10 cellular contexts compared by ENCODE assay signal in the genomic region with DNA sequence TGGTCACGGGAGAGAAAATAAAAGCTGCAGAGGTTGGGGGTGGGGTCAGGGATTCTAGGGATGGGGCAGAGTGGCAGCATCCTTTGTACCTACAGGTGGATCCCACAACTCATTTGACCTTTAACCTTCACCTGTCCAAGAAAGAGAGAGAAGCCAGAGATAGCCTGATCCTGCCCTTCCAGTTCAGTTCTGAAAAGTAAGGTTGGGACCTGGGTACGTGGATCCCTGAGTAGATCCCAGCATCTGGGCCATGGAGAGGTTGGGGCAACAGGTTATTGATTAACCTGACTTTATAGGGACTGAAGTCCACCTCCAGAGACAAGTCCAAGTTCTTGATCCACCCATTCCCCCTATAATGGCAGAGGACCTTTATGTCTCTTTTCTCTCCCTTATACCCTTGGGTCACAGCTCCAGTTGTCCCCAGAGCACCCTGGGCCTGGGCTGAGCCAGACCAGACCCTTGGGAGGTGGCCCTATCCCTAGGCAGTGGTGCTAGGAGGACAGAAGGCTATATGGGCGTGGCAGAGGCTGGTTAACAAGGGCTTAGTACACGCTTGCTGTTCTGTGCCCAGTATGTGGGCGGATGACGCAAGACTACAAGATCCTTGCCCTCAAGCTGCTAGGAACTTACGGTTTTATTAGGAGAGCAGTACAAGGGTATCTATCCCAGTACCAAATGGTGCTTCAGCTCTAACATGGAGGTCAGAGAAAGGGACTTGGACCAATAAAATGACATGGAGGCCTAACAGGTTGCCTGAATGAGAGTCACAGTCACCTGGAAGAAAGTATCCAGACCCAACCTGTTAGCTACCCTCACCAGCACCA. TPM values are rescaled to one million over a fixed set of nuclear protein-coding genes. Genes with fewer than 3 reads are reported as not detected.
DNase-seq lines count a peak whose midpoint lies in the region; ATAC-seq and TF ChIP-seq lines count a peak whose summit lies in the region.
"Had no signal": no experiment of that assay in that cellular context is flagged by ENCODE, and none has a peak within 500 bp of the region (broad histone marks: within the 10 kb centered on the region; RNA-seq: fewer than 3 reads in every experiment).

No MANE protein-coding gene starts in this region.

- peak overlapping the region; percentile 72 to 85 for H3K27ac ChIP-seq in liver (ENCODE audit: low read depth in 1 of 2, low read length in 2 of 2)
- H3K27ac ChIP-seq: heart right ventricle had no signal

- TF ChIP-seq CTCF in liver (IDR thresholded peaks at IDR 0.05; ENCODE audit: low read depth, low read length, missing input control), result no peak

- H3K9me3 ChIP-seq in liver (ENCODE audit: control insufficient read depth in 4 of 4, low read length in 3 of 4), result no peaks in the 10 kb centered on the region
- H3K9me3 ChIP-seq: heart right ventricle had no signal

- TF ChIP-seq RAD21 in liver (IDR thresholded peaks at IDR 0.05), result peak in 1 of 2 donors; percentile 11

- peaks cover 13 to 53% (median 32%) of the 10 kb centered on the region in 4 donors for H3K4me1 ChIP-seq in liver (ENCODE audit: control insufficient read depth in 4 of 4, insufficient read depth in 4 of 4, low read length in 3 of 4)

- no peak for ATAC-seq in GM18909 (IDR thresholded peaks at IDR 0.05; ENCODE audit: poor library complexity, unreplicated experiment)
- no peak for ATAC-seq in HG03520 (IDR thresholded peaks at IDR 0.05; ENCODE audit: unreplicated experiment)

- H3K27me3 ChIP-seq in liver (ENCODE audit: control insufficient read depth in 4 of 4, insufficient read depth in 4 of 4, low read length in 3 of 4), result no peaks in the 10 kb centered on the region

- H3K9ac ChIP-seq in liver (ENCODE audit: low read depth in 1 of 2, low read length in 2 of 2), result peak overlapping the region in 1 of 2 donors; percentile 55

- peaks cover 0 to 15% (median 8%) of the 10 kb centered on the region in 4 donors for H3K36me3 ChIP-seq in liver (ENCODE audit: control insufficient read depth in 4 of 4, insufficient read depth in 3 of 4, low read depth in 1 of 4, low read length in 3 of 4)

- peak overlapping the region; percentile 15 to 63 (median 34) for H3K4me3 ChIP-seq in liver (ENCODE audit: low read depth in 1 of 3, low read length in 3 of 3)
- H3K4me3 ChIP-seq: heart right ventricle had no signal

- WGBS in liver, result 29% methylated on average over 7 of the region's 7 CpGs

- DNase-seq in CD1c-positive myeloid dendritic cell (ENCODE audit: extremely low spot score), result peak; percentile 83
- peak; percentile 80 for DNase-seq in HuH-7 (ENCODE audit: low spot score)
- peak; percentile 65 for DNase-seq in amniotic epithelial cell (ENCODE audit: low read depth)
- DNase-seq in NCI-H187 treated with DMSO at 0.1 percent for 48 hours (lab: John Stamatoyannopoulos, UW), result no peak
- DNase-seq in hypothalamus (lab: John Stamatoyannopoulos, UW), result no peak
- DNase-seq: heart right ventricle, NCI-H1436 had no signal

TF ChIP-seq in liver, 16 proteins besides CTCF, POLR2A, EP300 and RAD21:
- TF ChIP-seq HNF4G (IDR thresholded peaks at IDR 0.05), result peak; percentile 67
- TF ChIP-seq RXRA (IDR thresholded peaks at IDR 0.05), result peak; percentile 65 to 76
- TF ChIP-seq, protein P1, sequence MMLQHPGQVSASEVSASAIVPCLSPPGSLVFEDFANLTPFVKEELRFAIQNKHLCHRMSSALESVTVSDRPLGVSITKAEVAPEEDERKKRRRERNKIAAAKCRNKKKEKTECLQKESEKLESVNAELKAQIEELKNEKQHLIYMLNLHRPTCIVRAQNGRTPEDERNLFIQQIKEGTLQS (IDR thresholded peaks at IDR 0.05), result peak; percentile 86
- peak; percentile 92 for TF ChIP-seq HNF4A (conservative IDR thresholded peaks at IDR 0.05)
- peak; percentile 33 for TF ChIP-seq TAF1 (conservative IDR thresholded peaks at IDR 0.05)
- TF ChIP-seq EGR1 (IDR thresholded peaks at IDR 0.05; ENCODE audit: low read depth in 2 of 2), result peak; percentile 95 to 99
- peak; percentile 16 for TF ChIP-seq FOXA2 (IDR thresholded peaks at IDR 0.05)
- TF ChIP-seq YY1 (IDR thresholded peaks at IDR 0.05), result peak; percentile 80
- TF ChIP-seq SP1 (IDR thresholded peaks at IDR 0.05), result peak; percentile 95
- TF ChIP-seq, protein P2, sequence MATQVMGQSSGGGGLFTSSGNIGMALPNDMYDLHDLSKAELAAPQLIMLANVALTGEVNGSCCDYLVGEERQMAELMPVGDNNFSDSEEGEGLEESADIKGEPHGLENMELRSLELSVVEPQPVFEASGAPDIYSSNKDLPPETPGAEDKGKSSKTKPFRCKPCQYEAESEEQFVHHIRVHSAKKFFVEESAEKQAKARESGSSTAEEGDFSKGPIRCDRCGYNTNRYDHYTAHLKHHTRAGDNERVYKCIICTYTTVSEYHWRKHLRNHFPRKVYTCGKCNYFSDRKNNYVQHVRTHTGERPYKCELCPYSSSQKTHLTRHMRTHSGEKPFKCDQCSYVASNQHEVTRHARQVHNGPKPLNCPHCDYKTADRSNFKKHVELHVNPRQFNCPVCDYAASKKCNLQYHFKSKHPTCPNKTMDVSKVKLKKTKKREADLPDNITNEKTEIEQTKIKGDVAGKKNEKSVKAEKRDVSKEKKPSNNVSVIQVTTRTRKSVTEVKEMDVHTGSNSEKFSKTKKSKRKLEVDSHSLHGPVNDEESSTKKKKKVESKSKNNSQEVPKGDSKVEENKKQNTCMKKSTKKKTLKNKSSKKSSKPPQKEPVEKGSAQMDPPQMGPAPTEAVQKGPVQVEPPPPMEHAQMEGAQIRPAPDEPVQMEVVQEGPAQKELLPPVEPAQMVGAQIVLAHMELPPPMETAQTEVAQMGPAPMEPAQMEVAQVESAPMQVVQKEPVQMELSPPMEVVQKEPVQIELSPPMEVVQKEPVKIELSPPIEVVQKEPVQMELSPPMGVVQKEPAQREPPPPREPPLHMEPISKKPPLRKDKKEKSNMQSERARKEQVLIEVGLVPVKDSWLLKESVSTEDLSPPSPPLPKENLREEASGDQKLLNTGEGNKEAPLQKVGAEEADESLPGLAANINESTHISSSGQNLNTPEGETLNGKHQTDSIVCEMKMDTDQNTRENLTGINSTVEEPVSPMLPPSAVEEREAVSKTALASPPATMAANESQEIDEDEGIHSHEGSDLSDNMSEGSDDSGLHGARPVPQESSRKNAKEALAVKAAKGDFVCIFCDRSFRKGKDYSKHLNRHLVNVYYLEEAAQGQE (IDR thresholded peaks at IDR 0.05), result peak; percentile 79
- TF ChIP-seq JUND (IDR thresholded peaks at IDR 0.05), result peak; percentile 56 to 64
- TF ChIP-seq, protein P3, sequence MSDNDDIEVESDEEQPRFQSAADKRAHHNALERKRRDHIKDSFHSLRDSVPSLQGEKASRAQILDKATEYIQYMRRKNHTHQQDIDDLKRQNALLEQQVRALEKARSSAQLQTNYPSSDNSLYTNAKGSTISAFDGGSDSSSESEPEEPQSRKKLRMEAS (IDR thresholded peaks at IDR 0.05), result peak; percentile 66
- TF ChIP-seq NR2F2 (IDR thresholded peaks at IDR 0.05), result peak; percentile 22
- peak; percentile 8 for TF ChIP-seq FOXA1 (IDR thresholded peaks at IDR 0.05)
- TF ChIP-seq, protein P4, sequence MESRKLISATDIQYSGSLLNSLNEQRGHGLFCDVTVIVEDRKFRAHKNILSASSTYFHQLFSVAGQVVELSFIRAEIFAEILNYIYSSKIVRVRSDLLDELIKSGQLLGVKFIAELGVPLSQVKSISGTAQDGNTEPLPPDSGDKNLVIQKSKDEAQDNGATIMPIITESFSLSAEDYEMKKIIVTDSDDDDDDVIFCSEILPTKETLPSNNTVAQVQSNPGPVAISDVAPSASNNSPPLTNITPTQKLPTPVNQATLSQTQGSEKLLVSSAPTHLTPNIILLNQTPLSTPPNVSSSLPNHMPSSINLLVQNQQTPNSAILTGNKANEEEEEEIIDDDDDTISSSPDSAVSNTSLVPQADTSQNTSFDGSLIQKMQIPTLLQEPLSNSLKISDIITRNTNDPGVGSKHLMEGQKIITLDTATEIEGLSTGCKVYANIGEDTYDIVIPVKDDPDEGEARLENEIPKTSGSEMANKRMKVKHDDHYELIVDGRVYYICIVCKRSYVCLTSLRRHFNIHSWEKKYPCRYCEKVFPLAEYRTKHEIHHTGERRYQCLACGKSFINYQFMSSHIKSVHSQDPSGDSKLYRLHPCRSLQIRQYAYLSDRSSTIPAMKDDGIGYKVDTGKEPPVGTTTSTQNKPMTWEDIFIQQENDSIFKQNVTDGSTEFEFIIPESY (IDR thresholded peaks at IDR 0.05), result peak; percentile 57
- no peak for TF ChIP-seq GABPA (IDR thresholded peaks at IDR 0.05 in 1 of 2, conservative IDR thresholded peaks at IDR 0.05 in 1 of 2)

RNA-seq across cellular contexts. Expression of a gene that starts 3.3 kb away (rescaled TPM):
- total RNA-seq in liver, result 10 to 100 TPM in 1 of 2 donors, 1 to 10 TPM in 1; 3.0 to 20.2 TPM
- polyA plus RNA-seq in liver, result 10 to 100 TPM; 19.1 to 35.0 TPM

RNA-seq across cellular contexts. Expression of a gene that starts 6.9 kb away (rescaled TPM):
- 10 to 100 TPM; 19.3 to 24.1 TPM for total RNA-seq in liver
- 10 to 100 TPM; 29.1 to 38.4 TPM for polyA plus RNA-seq in liver

RNA-seq across cellular contexts. Expression of a gene that starts 7.4 kb away (rescaled TPM):
- total RNA-seq in liver, result 10 to 100 TPM; 15.2 to 21.9 TPM
- 10 to 100 TPM; 11.0 to 28.6 TPM for polyA plus RNA-seq in liver

RNA-seq across cellular contexts. Expression of a gene that starts 16.7 kb away (rescaled TPM):
- total RNA-seq in liver, result 10 to 100 TPM; 74.4 to 88.4 TPM
- 100 to 1,000 TPM; 322 to 489 TPM for polyA plus RNA-seq in liver

RNA-seq across cellular contexts. Expression of a gene that starts 19.7 kb away (rescaled TPM):
- total RNA-seq in liver, result 10 to 100 TPM; 14.6 to 15.8 TPM
- 10 to 100 TPM; 14.0 to 18.3 TPM for polyA plus RNA-seq in liver

Comparison
In these comparisons a context has a peak if more than half of its experiments do, and no peak if none do; other contexts are left out.
1. DNase-seq: peak in CD1c-positive myeloid dendritic cell (single experiment), HuH-7 (single experiment) and amniotic epithelial cell (single experiment); none in NCI-H187 treated with DMSO at 0.1 percent for 48 hours (single experiment) and hypothalamus (0 of 51).